In the genomic region with DNA sequence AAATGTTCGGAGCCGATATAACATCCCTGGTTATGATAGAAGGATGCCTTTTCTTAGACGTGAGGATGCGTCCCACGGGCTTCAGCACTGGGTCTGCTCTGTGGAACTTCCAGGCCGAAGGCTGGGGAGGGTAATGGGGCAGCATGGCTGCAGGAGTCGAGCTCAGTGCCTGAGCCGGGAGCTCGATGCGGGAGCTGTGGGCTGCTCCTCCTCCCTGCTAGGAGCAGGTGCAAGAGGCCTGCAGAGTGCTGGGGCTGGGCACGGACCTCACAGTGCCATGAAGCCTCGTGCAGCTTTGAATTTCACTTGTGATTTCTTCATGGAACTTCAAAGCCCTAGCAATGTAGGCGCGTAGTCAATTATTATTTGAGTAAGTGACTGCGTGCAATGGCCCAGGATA, we compare ENCODE assay signal across 32 cellular contexts. TPM values are rescaled to one million over a fixed set of nuclear protein-coding genes. Genes with fewer than 3 reads are reported as not detected.
"Had no signal": no experiment of that assay in that cellular context is flagged by ENCODE, and none has a peak within 500 bp of the region (broad histone marks: within the 10 kb centered on the region; RNA-seq: fewer than 3 reads in every experiment).

No MANE protein-coding gene starts in this region.

- ATAC-seq: activated CD8-positive, alpha-beta memory T cell treated with anti-CD3 and anti-CD28 coated beads, Interleukin-2, amount 10 ng/mL, durations not matched to agents 7 days and 5 days; activated naive CD8-positive, alpha-beta T cell treated with anti-CD3 and anti-CD28 coated beads, Interleukin-2, amount 50 U/mL, for 24 hours; K562; PC-3 had no signal

- H3K27me3 ChIP-seq: SJCRH30 had no signal

- DNase-seq: activated CD4-positive, alpha-beta memory T cell treated with anti-CD3 and anti-CD28 coated beads, Interleukin-2, amount 10 ng/mL, durations not matched to agents 7 days and 5 days; activated CD4-positive, alpha-beta T cell treated with anti-CD3 and anti-CD28 coated beads for 1 hour; activated CD4-positive, alpha-beta T cell treated with anti-CD3 and anti-CD28 coated beads for 48 hours; activated CD4-positive, CD25-positive, alpha-beta regulatory T cell; activated CD8-positive, alpha-beta memory T cell treated with anti-CD3 and anti-CD28 coated beads for 24 hours; activated CD8-positive, alpha-beta memory T cell treated with anti-CD3 and anti-CD28 coated beads, Interleukin-2, amount 10 ng/mL, durations not matched to agents 7 days and 5 days; activated CD8-positive, alpha-beta memory T cell treated with anti-CD3 and anti-CD28 coated beads, Interleukin-2, amount 50 U/mL, for 48 hours; activated effector memory CD4-positive, alpha-beta T cell treated with Interleukin-2 at 50 U/mL for 16 hours; activated naive CD4-positive, alpha-beta T cell treated with anti-CD3 and anti-CD28 coated beads, Interleukin-2, amount 10 ng/mL, durations not matched to agents 7 days and 5 days; activated naive CD8-positive, alpha-beta T cell treated with anti-CD3 and anti-CD28 coated beads, Interleukin-2, amount 50 U/mL, for 24 hours; activated T-cell treated with anti-CD3 and anti-CD28 coated beads, Interleukin-2, amount 50 U/mL, for 48 hours; anterior cingulate cortex; NCI-H1048; NCI-H1105 treated with DMSO at 0.1 percent for 48 hours; NCI-H1436; NCI-H1694; NCI-H1930; NCI-H2081 treated with DMSO at 0.1 percent for 48 hours; NCI-H226; NCI-H524 treated with DMSO at 0.1 percent for 48 hours; NCI-H748 treated with DMSO at 0.1 percent for 48 hours; NK-92 treated with Interleukin-12 subunit alpha and Interleukin-12 subunit beta, amount 100 ng/mL, for 24 hours; PC-3; SJCRH30; T1000; WERI-Rb-1 had no signal

- H3K27ac ChIP-seq: RWPE1, SJCRH30, SK-N-MC, WERI-Rb-1 had no signal

- H3K4me3 Mint-ChIP-seq: activated CD4-positive, alpha-beta memory T cell treated with anti-CD3 and anti-CD28 coated beads, Interleukin-2, amount 10 ng/mL, durations not matched to agents 7 days and 5 days; activated CD8-positive, alpha-beta memory T cell treated with anti-CD3 and anti-CD28 coated beads, Interleukin-2, amount 10 ng/mL, durations not matched to agents 7 days and 5 days; activated naive CD4-positive, alpha-beta T cell treated with anti-CD3 and anti-CD28 coated beads, Interleukin-2, amount 10 ng/mL, durations not matched to agents 7 days and 5 days; activated naive CD8-positive, alpha-beta T cell; activated naive CD8-positive, alpha-beta T cell treated with anti-CD3 and anti-CD28 coated beads, Interleukin-2, amount 50 U/mL, for 24 hours; brain had no signal

- H3K27ac Mint-ChIP-seq: activated CD4-positive, alpha-beta memory T cell treated with anti-CD3 and anti-CD28 coated beads, Interleukin-2, amount 10 ng/mL, durations not matched to agents 7 days and 5 days; activated CD8-positive, alpha-beta memory T cell treated with anti-CD3 and anti-CD28 coated beads, Interleukin-2, amount 10 ng/mL, durations not matched to agents 7 days and 5 days; activated naive CD4-positive, alpha-beta T cell treated with anti-CD3 and anti-CD28 coated beads, Interleukin-2, amount 10 ng/mL, durations not matched to agents 7 days and 5 days; activated naive CD8-positive, alpha-beta T cell; activated naive CD8-positive, alpha-beta T cell treated with anti-CD3 and anti-CD28 coated beads, Interleukin-2, amount 50 U/mL, for 24 hours; brain had no signal

- H3K4me3 ChIP-seq: K562, SJCRH30, SK-N-MC had no signal

- H3K4me1 ChIP-seq: SJCRH30 had no signal

- H3K9me3 Mint-ChIP-seq: activated CD4-positive, alpha-beta memory T cell treated with anti-CD3 and anti-CD28 coated beads, Interleukin-2, amount 10 ng/mL, durations not matched to agents 7 days and 5 days; activated naive CD4-positive, alpha-beta T cell treated with anti-CD3 and anti-CD28 coated beads, Interleukin-2, amount 10 ng/mL, durations not matched to agents 7 days and 5 days; activated naive CD8-positive, alpha-beta T cell treated with anti-CD3 and anti-CD28 coated beads, Interleukin-2, amount 50 U/mL, for 24 hours; brain had no signal

- H3K36me3 Mint-ChIP-seq: activated CD8-positive, alpha-beta memory T cell treated with anti-CD3 and anti-CD28 coated beads, Interleukin-2, amount 10 ng/mL, durations not matched to agents 7 days and 5 days; activated naive CD4-positive, alpha-beta T cell treated with anti-CD3 and anti-CD28 coated beads, Interleukin-2, amount 10 ng/mL, durations not matched to agents 7 days and 5 days; brain had no signal

- H3K9me3 ChIP-seq: SJCRH30 had no signal

- H3K36me3 ChIP-seq: SJCRH30, WERI-Rb-1 had no signal

RNA-seq across cellular contexts. Expression of a gene that starts 6.0 kb away (rescaled TPM):
- total RNA-seq: MCF 10A had no signal
